Comparison of ENCODE assay signal across 8 cellular contexts in genomic region chr4:36256398-36256828, GRCh38. TPM values are rescaled to one million over a fixed set of nuclear protein-coding genes. Genes with fewer than 3 reads are reported as not detected.
DNase-seq lines count a peak whose midpoint lies in the region; ATAC-seq and TF ChIP-seq lines count a peak whose summit lies in the region.

No MANE protein-coding gene starts in this region.

- in situ Hi-C loops in HAP-1 (cut with MboI; ENCODE audit: low sequenced_read_pairs), result no loop called here

- H3K4me3 ChIP-seq in testis, result no peak overlapping the region
- H3K4me3 ChIP-seq in HAP-1, result no peak overlapping the region

- intact Hi-C loops in testis (cut with DNase I; ENCODE audit: low total_unique reads), result no loop called here

- no peak for TF ChIP-seq POLR2A in testis (IDR thresholded peaks at IDR 0.05)

- no peak for TF ChIP-seq CTCF in testis (IDR thresholded peaks at IDR 0.05)

- H3K9me3 ChIP-seq in testis, result no peaks in the 10 kb centered on the region
- no peaks in the 10 kb centered on the region for H3K9me3 ChIP-seq in HAP-1

- peaks cover 22% of the 10 kb centered on the region for H3K4me1 Mint-ChIP-seq in memory B cell

- no peaks in the 10 kb centered on the region for H3K36me3 ChIP-seq in testis (ENCODE audit: low read depth, missing control alignments)
- no peaks in the 10 kb centered on the region for H3K36me3 ChIP-seq in HAP-1 (replicated peaks)

- 42 to 55% methylated on average over 6 of the region's 6 CpGs for WGBS in testis, 2 donors

- no peaks in the 10 kb centered on the region for H3K9me3 Mint-ChIP-seq in memory B cell

- H3K27me3 ChIP-seq in testis, result no peaks in the 10 kb centered on the region
- no peaks in the 10 kb centered on the region for H3K27me3 ChIP-seq in HAP-1 (ENCODE audit: low read depth)

- peak; percentile 14 for DNase-seq in NOMO-1 treated with dmso at 0.1 percent for 144 hours (lab: John Stamatoyannopoulos, UW; ENCODE audit: unreplicated experiment)
- no peak for DNase-seq in memory B cell (ENCODE audit: low spot score in 2 of 2)
- DNase-seq in testis, result no peak
- DNase-seq in NCI-H524 treated with DMSO at 0.1 percent for 48 hours (lab: John Stamatoyannopoulos, UW), result no peak
- DNase-seq in activated CD4-positive, CD25-positive, alpha-beta regulatory T cell (lab: John Stamatoyannopoulos, UW), result no peak
- DNase-seq in HAP-1 (ENCODE audit: low spot score in 2 of 2), result no peak

- no peaks in the 10 kb centered on the region for H3K27me3 Mint-ChIP-seq in memory B cell

- no peak overlapping the region for H3K27ac ChIP-seq in testis

- ATAC-seq in GM18861 (IDR thresholded peaks at IDR 0.05; ENCODE audit: unreplicated experiment) (peak; percentile 30), HG02571 (IDR thresholded peaks at IDR 0.05; ENCODE audit: unreplicated experiment) (peak; percentile 65), memory B cell (ENCODE audit: low read depth) (peak; percentile 7)

- H3K27ac Mint-ChIP-seq in memory B cell, result peak overlapping the region; percentile 92

- peak overlapping the region; percentile 63 for H3K4me3 Mint-ChIP-seq in memory B cell

- no peaks in the 10 kb centered on the region for H3K36me3 Mint-ChIP-seq in memory B cell

- H3K4me1 ChIP-seq in testis (no peaks in the 10 kb centered on the region), HAP-1 (no peaks in the 10 kb centered on the region)

RNA-seq across cellular contexts. Expression of gene ARAP2, which starts 12.1 kb away (rescaled TPM):
- 10 to 100 TPM; 81.1 to 91.0 TPM for total RNA-seq in testis
- polyA plus RNA-seq in testis (ENCODE audit: insufficient read depth, low read depth, low replicate concordance), result 10.9 TPM

RNA-seq across cellular contexts. Expression of gene DTHD1, which starts 25.0 kb away (rescaled TPM):
- total RNA-seq in testis, result 1 to 10 TPM; 1.0 to 4.3 TPM
- 5.8 TPM for polyA plus RNA-seq in testis (ENCODE audit: insufficient read depth, low read depth, low replicate concordance)

Comparison
In these comparisons a context has a peak if more than half of its experiments do, and no peak if none do; other contexts are left out.
1. ATAC-seq: peak in every context shown above with its lines; median percentile 65 in HG02571; 30 in GM18861; 7 in memory B cell.